16 cellular contexts compared by ENCODE assay signal in genomic region chr2:111155610-111156009, GRCh38. TPM values are rescaled to one million over a fixed set of nuclear protein-coding genes. Genes with fewer than 3 reads are reported as not detected.
DNase-seq lines count a peak whose midpoint lies in the region; ATAC-seq and TF ChIP-seq lines count a peak whose summit lies in the region.
"Had no signal": no experiment of that assay in that cellular context is flagged by ENCODE, and none has a peak within 500 bp of the region (broad histone marks: within the 10 kb centered on the region; RNA-seq: fewer than 3 reads in every experiment).

No MANE protein-coding gene starts in this region.

- no peaks in the 10 kb centered on the region for H3K36me3 ChIP-seq in ovary

- H3K9me3 ChIP-seq in ovary, result no peaks in the 10 kb centered on the region
- H3K9me3 ChIP-seq: testis had no signal

- no peak for ATAC-seq in activated naive CD8-positive, alpha-beta T cell treated with anti-CD3 and anti-CD28 coated beads, Interleukin-2, amount 50 U/mL, for 24 hours
- ATAC-seq in HG03439 (IDR thresholded peaks at IDR 0.05; ENCODE audit: unreplicated experiment) (no peak), omental fat pad (ENCODE audit: low FRiP score) (no peak)
- ATAC-seq: natural killer cell treated with Interleukin-12 subunit alpha and Interleukin-12 subunit beta and Interleukin-15 and Interleukin-18, amount 100 ng/mL, for 72 hours had no signal

- TF ChIP-seq CTCF in omental fat pad (IDR thresholded peaks at IDR 0.05), result no peak
- no peak for TF ChIP-seq CTCF in ovary (IDR thresholded peaks at IDR 0.05)

- no peaks in the 10 kb centered on the region for H3K4me1 ChIP-seq in ovary (ENCODE audit: insufficient read depth)
- H3K4me1 ChIP-seq: testis had no signal

- H3K27me3 Mint-ChIP-seq in activated naive CD8-positive, alpha-beta T cell treated with anti-CD3 and anti-CD28 coated beads, Interleukin-2, amount 50 U/mL, for 24 hours, result peaks cover 2% of the 10 kb centered on the region
- H3K27me3 Mint-ChIP-seq: CD4-positive, alpha-beta memory T cell; natural killer cell treated with Interleukin-12 subunit alpha and Interleukin-12 subunit beta and Interleukin-15 and Interleukin-18, amount 100 ng/mL, for 72 hours had no signal

- H3K4me3 Mint-ChIP-seq in activated naive CD8-positive, alpha-beta T cell treated with anti-CD3 and anti-CD28 coated beads, Interleukin-2, amount 50 U/mL, for 24 hours, result no peak overlapping the region
- H3K4me3 Mint-ChIP-seq: CD4-positive, alpha-beta memory T cell; natural killer cell treated with Interleukin-12 subunit alpha and Interleukin-12 subunit beta and Interleukin-15 and Interleukin-18, amount 100 ng/mL, for 72 hours had no signal

- H3K27me3 ChIP-seq in ovary, result no peaks in the 10 kb centered on the region
- H3K27me3 ChIP-seq: dorsolateral prefrontal cortex, testis had no signal

- H3K36me3 Mint-ChIP-seq in activated naive CD8-positive, alpha-beta T cell treated with anti-CD3 and anti-CD28 coated beads, Interleukin-2, amount 50 U/mL, for 24 hours (ENCODE audit: low read depth), result peaks cover 87% of the 10 kb centered on the region

- no peak for TF ChIP-seq POLR2A in ovary (IDR thresholded peaks at IDR 0.05)

- 86 to 89% (median 86%) methylated on average over 1 of the region's 1 CpG for WGBS in ovary, 3 donors

- intact Hi-C loops in ovary (cut with DNase I), result no loop called here

- no peak for TF ChIP-seq EP300 in ovary (IDR thresholded peaks at IDR 0.05)

- H3K4me3 ChIP-seq in ovary, result no peak overlapping the region
- H3K4me3 ChIP-seq: dorsolateral prefrontal cortex, testis had no signal

- peak overlapping the region; percentile 80 for H3K27ac Mint-ChIP-seq in activated naive CD8-positive, alpha-beta T cell treated with anti-CD3 and anti-CD28 coated beads, Interleukin-2, amount 50 U/mL, for 24 hours
- H3K27ac Mint-ChIP-seq: natural killer cell treated with Interleukin-12 subunit alpha and Interleukin-12 subunit beta and Interleukin-15 and Interleukin-18, amount 100 ng/mL, for 72 hours had no signal

- DNase-seq in DMS53 treated with DMSO at 0.1 percent for 48 hours (lab: John Stamatoyannopoulos, UW; ENCODE audit: unreplicated experiment), result peak; percentile 49
- peak; percentile 19 for DNase-seq in NCI-H1105 (lab: John Stamatoyannopoulos, UW)
- no peak for DNase-seq in activated naive CD8-positive, alpha-beta T cell treated with anti-CD3 and anti-CD28 coated beads, Interleukin-2, amount 50 U/mL, for 24 hours
- peak; percentile 30 for DNase-seq in midbrain (lab: John Stamatoyannopoulos, UW)
- no peak for DNase-seq in RKO (ENCODE audit: low spot score)
- no peak for DNase-seq in omental fat pad (ENCODE audit: low spot score)
- DNase-seq in ovary, result no peak
- DNase-seq: activated T-cell treated with anti-CD3 and anti-CD28 coated beads for 4 hours; CD4-positive, alpha-beta memory T cell; dorsolateral prefrontal cortex; foreskin fibroblast; NCI-H2171 treated with DMSO at 0.1 percent for 48 hours; Right ventricle myocardium superior; testis had no signal

- no peaks in the 10 kb centered on the region for H3K9me3 Mint-ChIP-seq in activated naive CD8-positive, alpha-beta T cell treated with anti-CD3 and anti-CD28 coated beads, Interleukin-2, amount 50 U/mL, for 24 hours
- H3K9me3 Mint-ChIP-seq: natural killer cell treated with Interleukin-12 subunit alpha and Interleukin-12 subunit beta and Interleukin-15 and Interleukin-18, amount 100 ng/mL, for 72 hours had no signal

- peaks cover 49% of the 10 kb centered on the region for H3K4me1 Mint-ChIP-seq in activated naive CD8-positive, alpha-beta T cell treated with anti-CD3 and anti-CD28 coated beads, Interleukin-2, amount 50 U/mL, for 24 hours

- H3K27ac ChIP-seq in ovary, result no peak overlapping the region
- H3K27ac ChIP-seq: testis had no signal

RNA-seq across cellular contexts. Expression of gene BCL2L11, which starts 34.9 kb away (rescaled TPM):
- 10 to 100 TPM; 16.1 to 20.2 (median 17.9) TPM for total RNA-seq in omental fat pad
- total RNA-seq in ovary, result 10 to 100 TPM; 16.8 to 34.7 (median 21.2) TPM
- polyA plus RNA-seq in ovary, result 10 to 100 TPM; 11.6 to 17.7 TPM

Comparison
In these comparisons a context has a peak if more than half of its experiments do, and no peak if none do; other contexts are left out.
1. DNase-seq: peak in DMS53 treated with DMSO at 0.1 percent for 48 hours (single experiment), NCI-H1105 (single experiment) and midbrain (single experiment); none in activated naive CD8-positive, alpha-beta T cell treated with anti-CD3 and anti-CD28 coated beads, Interleukin-2, amount 50 U/mL, for 24 hours (single experiment), RKO (single experiment), omental fat pad (single experiment) and ovary (0 of 5).